8 cellular contexts compared by ENCODE assay signal in the genomic region with DNA sequence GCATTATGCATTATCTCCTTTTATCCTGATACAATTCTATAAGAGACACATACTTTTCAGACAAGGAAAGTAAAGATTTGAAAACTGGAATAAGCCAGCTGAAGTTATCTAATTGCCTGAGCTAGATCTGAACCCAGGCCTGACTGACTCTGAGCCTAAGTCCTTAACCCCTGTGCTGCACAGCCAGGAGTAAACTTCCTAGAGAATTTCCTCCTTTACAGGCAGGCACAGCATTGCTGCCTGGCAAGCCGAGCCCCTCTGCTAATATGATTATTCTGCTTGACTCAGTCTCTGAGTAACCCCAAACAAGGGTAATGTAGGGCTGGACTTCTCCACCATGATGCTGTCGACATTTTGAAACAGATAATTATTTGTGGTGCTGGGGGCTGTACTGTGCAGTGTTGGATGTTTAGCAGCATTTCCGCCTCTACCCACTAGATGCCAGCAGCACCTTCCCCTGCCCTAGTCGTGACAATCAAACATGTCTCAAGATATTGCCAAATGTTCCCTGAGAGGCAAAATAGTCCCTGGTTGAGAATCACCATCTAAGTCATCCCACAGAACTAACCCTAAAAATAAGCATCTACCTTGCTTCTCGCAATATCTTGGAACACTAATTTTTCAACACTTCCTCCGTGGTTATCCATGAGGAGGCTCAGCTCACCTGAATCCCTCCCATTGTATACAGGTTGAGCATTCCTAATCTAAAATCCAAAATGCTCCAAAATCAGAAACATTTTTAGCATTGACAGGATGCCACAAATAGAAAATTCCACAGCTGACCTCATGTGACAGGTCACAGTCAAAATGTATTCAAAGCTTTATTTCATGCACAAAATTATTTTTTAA. TPM values are rescaled to one million over a fixed set of nuclear protein-coding genes. Genes with fewer than 3 reads are reported as not detected.
DNase-seq lines count a peak whose midpoint lies in the region; ATAC-seq and TF ChIP-seq lines count a peak whose summit lies in the region.

No MANE protein-coding gene starts in this region.

- no peak overlapping the region for H2BK20ac ChIP-seq in IMR-90 (ENCODE audit: low read depth, low read length)

- peaks cover 42% of the 10 kb centered on the region for H3K27me3 Mint-ChIP-seq in chondrocyte (ENCODE audit: low read depth)

- no peak overlapping the region for H4K91ac ChIP-seq in IMR-90 (ENCODE audit: insufficient read depth, low read depth, low read length)

- H3K23ac ChIP-seq in IMR-90 (ENCODE audit: low read depth, low read length) = no peak overlapping the region

- H2AK5ac ChIP-seq in IMR-90 (ENCODE audit: low read depth, low read length) = no peak overlapping the region

- no peak overlapping the region for H3K9ac ChIP-seq in IMR-90 (ENCODE audit: low read depth, low read length)
- H3K9ac ChIP-seq in liver (ENCODE audit: low read depth in 1 of 2, low read length in 2 of 2) = no peak overlapping the region

- H3K4me3 ChIP-seq in AG04449 (ENCODE audit: low read depth, low read length) = no peak overlapping the region
- no peak overlapping the region for H3K4me3 ChIP-seq in GM12865 (ENCODE audit: low read depth, low read length)
- no peak overlapping the region for H3K4me3 ChIP-seq in IMR-90 (ENCODE audit: insufficient read depth, low read depth, low read length)
- no peak overlapping the region for H3K4me3 ChIP-seq in liver (ENCODE audit: low read depth in 1 of 3, low read length in 3 of 3)
- H3K4me3 ChIP-seq in testis = no peak overlapping the region

- H2BK120ac ChIP-seq in IMR-90 (ENCODE audit: low read depth, low read length) = no peak overlapping the region

- no peak overlapping the region for H3K4ac ChIP-seq in IMR-90 (ENCODE audit: low read depth, low read length)

- H3K27ac Mint-ChIP-seq in chondrocyte (ENCODE audit: unreplicated experiment) = no peak overlapping the region

- no peaks in the 10 kb centered on the region for H3K4me1 Mint-ChIP-seq in chondrocyte (ENCODE audit: low read depth)

- H3K9me1 ChIP-seq in IMR-90 (ENCODE audit: insufficient read depth, low read length) = no peaks in the 10 kb centered on the region

- TF ChIP-seq RAD21 in IMR-90 (IDR thresholded peaks at IDR 0.05; ENCODE audit: low read length) (peak; percentile 65), liver (IDR thresholded peaks at IDR 0.05) (peak; percentile 95 to 99)

- no peaks in the 10 kb centered on the region for H3K36me3 ChIP-seq in IMR-90 (ENCODE audit: control insufficient read depth, insufficient read depth, low read length)
- H3K36me3 ChIP-seq in liver (ENCODE audit: control insufficient read depth in 4 of 4, insufficient read depth in 3 of 4, low read depth in 1 of 4, low read length in 3 of 4) = no peaks in the 10 kb centered on the region
- no peaks in the 10 kb centered on the region for H3K36me3 ChIP-seq in testis (ENCODE audit: low read depth, missing control alignments)

- DNase-seq in AG04449 (ENCODE audit: low read depth, low spot score) = no peak
- DNase-seq in GM12865 (ENCODE audit: low read depth) = peak; percentile 53
- peak; percentile 45 for DNase-seq in IMR-90
- DNase-seq in SKM-1 (lab: John Stamatoyannopoulos, UW; ENCODE audit: unreplicated experiment) = peak; percentile 17
- DNase-seq in chondrocyte (ENCODE audit: low spot score) = no peak
- peak; percentile 46 for DNase-seq in testis
- DNase-seq in activated CD8-positive, alpha-beta memory T cell treated with anti-CD3 and anti-CD28 coated beads for 24 hours = no peak

- no peak for TF ChIP-seq POLR2A in IMR-90 (IDR thresholded peaks at IDR 0.05; ENCODE audit: low read depth, low read length)
- no peak for TF ChIP-seq POLR2A in testis (IDR thresholded peaks at IDR 0.05)

- H3K27me3 ChIP-seq in IMR-90 (ENCODE audit: control insufficient read depth, insufficient read depth, low read length) (no peaks in the 10 kb centered on the region; the same call in 1 of the 2 replicates), liver (ENCODE audit: control insufficient read depth in 4 of 4, insufficient read depth in 4 of 4, low read length in 3 of 4) (no peaks in the 10 kb centered on the region), testis (no peaks in the 10 kb centered on the region)

- no peaks in the 10 kb centered on the region for H3K36me3 Mint-ChIP-seq in chondrocyte (ENCODE audit: low read depth)

- H3K9me3 Mint-ChIP-seq in chondrocyte (ENCODE audit: low read depth) = no peaks in the 10 kb centered on the region

- POLR2A ChIA-PET in AG04449 (lab: Yijun Ruan, JAX) (no interaction called here), IMR-90 (lab: Charles Lee; ENCODE audit: unreplicated experiment) (no interaction called here)

- no peak overlapping the region for H3K4me3 Mint-ChIP-seq in chondrocyte (ENCODE audit: unreplicated experiment)

- H3K4me1 ChIP-seq in IMR-90 (ENCODE audit: control insufficient read depth, insufficient read depth, low read length) (no peaks in the 10 kb centered on the region), liver (ENCODE audit: control insufficient read depth in 4 of 4, insufficient read depth in 4 of 4, low read length in 3 of 4) (no peaks in the 10 kb centered on the region), testis (no peaks in the 10 kb centered on the region)

- H4K5ac ChIP-seq in IMR-90 (ENCODE audit: low read depth, low read length) = no peak overlapping the region

- peak; percentile 85 for ATAC-seq in IMR-90 (ENCODE audit: low read depth)

- no peak overlapping the region for H2BK5ac ChIP-seq in IMR-90 (ENCODE audit: low read depth, low read length, poor library complexity, severe bottlenecking)

- no peaks in the 10 kb centered on the region for H4K20me1 ChIP-seq in IMR-90 (ENCODE audit: insufficient read depth, low read length)

- no peak overlapping the region for H3K14ac ChIP-seq in IMR-90 (replicated peaks; ENCODE audit: low read depth, low read length)

- H3K9me3 ChIP-seq in IMR-90 (ENCODE audit: control insufficient read depth, insufficient read depth, low read length) (no peaks in the 10 kb centered on the region), liver (ENCODE audit: control insufficient read depth in 4 of 4, low read length in 3 of 4) (no peaks in the 10 kb centered on the region), testis (no peaks in the 10 kb centered on the region)

- no peak overlapping the region for H4K8ac ChIP-seq in IMR-90 (ENCODE audit: low read depth in 2 of 2, low read length in 2 of 2)

- in situ Hi-C loops in IMR-90 (cut with MboI; ENCODE audit: low sequenced_read_pairs) = no loop called here

- peak overlapping the region; percentile 38 for H2AFZ ChIP-seq in IMR-90 (replicated peaks; ENCODE audit: low read length, poor library complexity)

- BruUV-seq in IMR-90 (replicated peaks; lab: Mats Ljungman, UMichigan) = no TSS peak

- no peak overlapping the region for H3K18ac ChIP-seq in IMR-90 (ENCODE audit: low read depth, low read length)

- H2AK9ac ChIP-seq in IMR-90 (replicated peaks; ENCODE audit: low read depth, low read length, poor library complexity) = no peak overlapping the region

- dilution Hi-C loops in IMR-90 (cut with HindIII; ENCODE audit: low sequenced_read_pairs, unreplicated experiment) = no loop called here

- H2BK15ac ChIP-seq in IMR-90 (ENCODE audit: low read depth, low read length) = no peak overlapping the region

- no peak overlapping the region for H3K56ac ChIP-seq in IMR-90 (ENCODE audit: extremely low read depth, insufficient read depth, low read length)

- no peaks in the 10 kb centered on the region for H3K79me1 ChIP-seq in IMR-90 (ENCODE audit: low read depth in 1 of 2, low read length in 2 of 2)

- no peak overlapping the region for H3K27ac ChIP-seq in IMR-90 (ENCODE audit: insufficient read depth, low read length)
- no peak overlapping the region for H3K27ac ChIP-seq in liver (ENCODE audit: low read depth in 1 of 2, low read length in 2 of 2)
- H3K27ac ChIP-seq in testis = no peak overlapping the region

- CTCF ChIA-PET in AG04449 (lab: Yijun Ruan, JAX) (interaction anchor here (1.0 to 22.9 kb wide), 12 partner anchors 12 to 221 kb away, joined by 3 to 274 read pairs (median 6); a partner anchor contains a TSS), IMR-90 (lab: Yijun Ruan, JAX) (interaction anchor here (0.7 to 1.6 kb wide), 3 partner anchors 40 to 282 kb away, joined by 3 read pairs; no protein-coding TSS in a partner anchor)

- intact Hi-C loops in IMR-90 (cut with micrococcal nuclease) (loop anchor here (1.0 to 5.0 kb wide), 3 partner anchors 91 to 220 kb away; no protein-coding TSS in a partner anchor), testis (cut with DNase I; ENCODE audit: low total_unique reads) (no loop called here)

- WGBS in IMR-90 (ENCODE audit: extremely low coverage in 2 of 2, insufficient read length in 1 of 2), 2 experiments = 90% methylated on average over 2 of the region's 6 CpGs; no CpG with 5 or more reads in 1 of the 2 experiments
- WGBS in liver = 33% methylated on average over 6 of the region's 6 CpGs
- WGBS in testis, 2 donors = 66 to 68% methylated on average over 5 to 6 of the region's 6 CpGs

- H3K4me2 ChIP-seq in IMR-90 (ENCODE audit: low read depth, low read length) = no peak overlapping the region

- TF ChIP-seq CTCF in AG04449 (IDR thresholded peaks at IDR 0.05; ENCODE audit: insufficient read depth, low read length, missing control alignments) (peak; percentile 77), GM12865 (IDR thresholded peaks at IDR 0.05; ENCODE audit: insufficient read depth, low read depth, low read length, missing control alignments) (peak; percentile 72), IMR-90 (conservative IDR thresholded peaks at IDR 0.05; ENCODE audit: low read depth, low read length) (peak; percentile 60), chondrocyte (IDR thresholded peaks at IDR 0.05) (peak; percentile 86), liver (IDR thresholded peaks at IDR 0.05; ENCODE audit: low read depth, low read length, missing input control) (peak; percentile 84), testis (IDR thresholded peaks at IDR 0.05) (peak in 2 of 3 experiments; percentile 47 to 49)

TF ChIP-seq in IMR-90, 13 proteins besides CTCF, POLR2A, EP300 and RAD21 (continues in another document):
- peak; percentile 58 for TF ChIP-seq SMC3 (IDR thresholded peaks at IDR 0.05; ENCODE audit: low read depth, low read length)

RNA-seq across cellular contexts. Expression of a gene that starts 18.5 kb away (rescaled TPM):
- total RNA-seq in IMR-90 (2012; rRNA removed) (0.72 and 0.83 TPM in 2 replicates), chondrocyte (not detected in 3 replicates), liver (under 1 TPM in 1 of 2 donors, not detected in 1; 0.25 TPM), testis (1 to 10 TPM; 1.1 to 1.4 TPM)
- polyA plus RNA-seq in IMR-90 (2012; rRNA removed) (1.8 and 2.1 TPM in 2 replicates), liver (under 1 TPM; 0.03 to 0.14 TPM), testis (ENCODE audit: insufficient read depth, low read depth, low replicate concordance) (2.0 TPM)
- polyA plus RNA-seq in IMR-90 (2012; cell fraction: cytosol; rRNA removed) = 1.1 and 1.2 TPM in 2 replicates
- 1.5 and 2.0 TPM in 2 replicates for polyA plus RNA-seq in IMR-90 (2012; cell fraction: nucleus; rRNA removed; ENCODE audit: low replicate concordance)

RNA-seq across cellular contexts. Expression of a gene that starts 50.2 kb away (rescaled TPM):
- total RNA-seq in IMR-90 (2012; rRNA removed) (0.72 and 1.1 TPM in 2 replicates), chondrocyte (5.5 to 6.5 TPM (median 6.3 TPM) in 3 replicates), liver (1 to 10 TPM; 1.3 to 9.1 TPM), testis (1 to 10 TPM; 1.6 to 2.0 TPM)
- polyA plus RNA-seq in IMR-90 (2012; rRNA removed) (1.6 and 2.1 TPM in 2 replicates), liver (1 to 10 TPM; 3.6 to 7.6 TPM), testis (ENCODE audit: insufficient read depth, low read depth, low replicate concordance) (1.7 TPM)
- 0.83 and 2.0 TPM in 2 replicates for polyA plus RNA-seq in IMR-90 (2012; cell fraction: cytosol; rRNA removed)
- polyA plus RNA-seq in IMR-90 (2012; cell fraction: nucleus; rRNA removed; ENCODE audit: low replicate concordance) = 1.1 and 1.8 TPM in 2 replicates

Comparison
In these comparisons a context has a peak if more than half of its experiments do, and no peak if none do; other contexts are left out.
1. DNase-seq: peak in GM12865 (single experiment), IMR-90 (single experiment), SKM-1 (single experiment) and testis (single experiment); none in AG04449 (single experiment), chondrocyte (single experiment) and activated CD8-positive, alpha-beta memory T cell treated with anti-CD3 and anti-CD28 coated beads for 24 hours (single experiment).
2. Peak in every context shown above with its lines, with median percentiles within 50 percentile points of each other: CTCF ChIP-seq.